ENCODE assay signal across 13 cellular contexts in genomic region chr4:54660145-54660535, GRCh38. TPM values are rescaled to one million over a fixed set of nuclear protein-coding genes. Genes with fewer than 3 reads are reported as not detected.
A peak's percentile ranks its signal among the peaks of the same experiment; 100 is the strongest.
DNase-seq lines count a peak whose midpoint lies in the region; ATAC-seq, FAIRE-seq and TF ChIP-seq lines count a peak whose summit lies in the region.
"Had no signal": no experiment of that assay in that cellular context is flagged by ENCODE, and none has a peak within 500 bp of the region (broad histone marks: within the 10 kb centered on the region; RNA-seq: fewer than 3 reads in every experiment).

No MANE protein-coding gene starts in this region.

- peak overlapping the region in 4 of 7 donors; percentile 5 to 83 (median 49) for H3K4me3 Mint-ChIP-seq in CD8-positive, alpha-beta memory T cell
- peak overlapping the region; percentile 51 for H3K4me3 Mint-ChIP-seq in natural killer cell

- no peak overlapping the region for H3K27ac ChIP-seq in CD8-positive, alpha-beta memory T cell (ENCODE audit: low read depth, low read length)
- no peak overlapping the region for H3K27ac ChIP-seq in HUES64 (ENCODE audit: low read depth, low read length)
- no peak overlapping the region for H3K27ac ChIP-seq in H1 (ENCODE audit: low read depth, low read length)
- H3K27ac ChIP-seq in substantia nigra (ENCODE audit: low read depth, low read length, poor library complexity, severe bottlenecking): no peak overlapping the region
- H3K27ac ChIP-seq in uterus: no peak overlapping the region
- H3K27ac ChIP-seq: Peyer's patch had no signal

- CTCF ChIA-PET in CD8-positive, alpha-beta memory T cell (lab: Charles Lee): no interaction called here
- CTCF ChIA-PET in H1 (lab: Charles Lee; ENCODE audit: partially characterized antibody): interaction anchor here (1.6 to 2.4 kb wide), 2 partner anchors 9 to 17 kb away, joined by 6 to 9 read pairs; no protein-coding TSS in a partner anchor

- H3K18ac ChIP-seq in H1 (ENCODE audit: extremely low read depth, low read length): no peak overlapping the region

- peak overlapping the region; percentile 95 for H3K4me2 ChIP-seq in H1 (ENCODE audit: insufficient read depth in 1 of 2, low read depth in 2 of 2, low read length in 2 of 2)

- peak overlapping the region; percentile 10; the same call in 1 of the 2 replicates for H2BK15ac ChIP-seq in H1 (ENCODE audit: low read length)

- H3K27me3 Mint-ChIP-seq in CD8-positive, alpha-beta memory T cell: peaks cover 27 to 50% of the 10 kb centered on the region in 2 donors
- peaks cover 32 to 54% of the 10 kb centered on the region in 2 donors for H3K27me3 Mint-ChIP-seq in natural killer cell (ENCODE audit: low read depth in 2 of 2)

- no peak overlapping the region for H2BK20ac ChIP-seq in H1 (ENCODE audit: low read length)

- TF ChIP-seq EP300 in H1 (IDR thresholded peaks at IDR 0.05; ENCODE audit: borderline replicate concordance in 1 of 2, low read depth in 2 of 2, low read length in 2 of 2): no peak

- no peak overlapping the region for H4K8ac ChIP-seq in H1 (ENCODE audit: extremely low read depth, insufficient read depth, low read length)

- no peak for ATAC-seq in natural killer cell

- H4K91ac ChIP-seq in H1 (replicated peaks; ENCODE audit: insufficient read length, low read length): no peak overlapping the region

- WGBS in HUES64: 61% methylated on average over 4 of the region's 4 CpGs
- WGBS in H1 (ENCODE audit: extremely low coverage in 1 of 2, insufficient coverage in 1 of 2, insufficient read length in 1 of 2, insufficient replicate concordance in 2 of 2, low coverage in 1 of 2, low lambda C conversion rate in 2 of 2, missing lambda C conversion rate in 1 of 2), 2 experiments: 55% methylated on average over 4 of the region's 4 CpGs; no CpG with 5 or more reads in 1 of the 2 experiments

- H3K4me3 ChIP-seq in CD8-positive, alpha-beta memory T cell (ENCODE audit: low read length): no peak overlapping the region
- H3K4me3 ChIP-seq in HUES64 (ENCODE audit: low read length) (peak overlapping the region; percentile 73), H1 (ENCODE audit: extremely low read depth in 1 of 4, insufficient read depth in 2 of 4, low read depth in 3 of 4, low read length in 4 of 4) (peak overlapping the region in 2 of 4 experiments; percentile 80 to 88; a peak in 3 of 8 replicates), uterus (no peak overlapping the region)

- H3K23me2 ChIP-seq in H1 (ENCODE audit: low read depth, low read length): peaks cover 19% of the 10 kb centered on the region

- peaks cover 6 to 49% of the 10 kb centered on the region in 2 experiments for H3K79me2 ChIP-seq in H1 (ENCODE audit: control insufficient read depth in 1 of 2, insufficient read depth in 2 of 2, low read length in 2 of 2)

- H4K5ac ChIP-seq in H1 (ENCODE audit: insufficient read length, low read depth, low read length): no peak overlapping the region

- H3K56ac ChIP-seq in H1 (replicated peaks; ENCODE audit: insufficient read length, low read depth, low read length): no peak overlapping the region

- H3K79me1 ChIP-seq in H1 (ENCODE audit: low read depth, low read length): no peaks in the 10 kb centered on the region

- no peak overlapping the region for H2AK5ac ChIP-seq in H1 (ENCODE audit: low read depth, low read length)

- no peaks in the 10 kb centered on the region for H3K9me3 ChIP-seq in CD8-positive, alpha-beta memory T cell (ENCODE audit: low read length)
- H3K9me3 ChIP-seq in HUES64 (ENCODE audit: insufficient read depth, low read depth, low read length): no peaks in the 10 kb centered on the region
- no peaks in the 10 kb centered on the region for H3K9me3 ChIP-seq in H1 (ENCODE audit: insufficient read depth in 2 of 2, low read depth in 1 of 2, low read length in 1 of 2)
- no peaks in the 10 kb centered on the region for H3K9me3 ChIP-seq in uterus
- H3K9me3 ChIP-seq: Peyer's patch had no signal

- H2AFZ ChIP-seq in H1 (ENCODE audit: low read length): no peak overlapping the region

- H4K20me1 ChIP-seq in H1 (replicated peaks in 1 of 2; ENCODE audit: control insufficient read depth in 1 of 2, insufficient read depth in 2 of 2, low read length in 2 of 2): peaks cover 12% of the 10 kb centered on the region in 2 experiments

- H2BK12ac ChIP-seq in H1 (ENCODE audit: low read depth, low read length): no peak overlapping the region

- H3K4ac ChIP-seq in H1 (replicated peaks; ENCODE audit: insufficient read length, low read depth, low read length): no peak overlapping the region

- H2BK5ac ChIP-seq in H1 (ENCODE audit: low read depth, low read length): no peak overlapping the region

- peaks cover 0 to 6% (median 0%) of the 10 kb centered on the region in 3 donors for H3K36me3 Mint-ChIP-seq in CD8-positive, alpha-beta memory T cell
- peaks cover 9% of the 10 kb centered on the region for H3K36me3 Mint-ChIP-seq in natural killer cell

- H3K9ac ChIP-seq in HUES64 (ENCODE audit: low read depth, low read length): 0 out of 2 replicates have a peak overlapping the region, but pooled peaks have one; percentile 13
- no peak overlapping the region for H3K9ac ChIP-seq in H1 (replicated peaks in 1 of 4; ENCODE audit: extremely low read depth in 1 of 4, low read depth in 3 of 4, low read length in 3 of 4)

- H3K4me1 ChIP-seq in CD8-positive, alpha-beta memory T cell (ENCODE audit: insufficient read depth, low read length): peaks cover 4% of the 10 kb centered on the region
- peaks cover 25% of the 10 kb centered on the region for H3K4me1 ChIP-seq in HUES64 (ENCODE audit: insufficient read depth, low read length)
- H3K4me1 ChIP-seq in H1 (replicated peaks in 1 of 4; ENCODE audit: control insufficient read depth in 3 of 4, insufficient read depth in 4 of 4, low read length in 3 of 4): peaks cover 6 to 8% (median 7%) of the 10 kb centered on the region in 4 experiments; a peak in 6 of 7 replicates
- no peaks in the 10 kb centered on the region for H3K4me1 ChIP-seq in uterus

- TF ChIP-seq POLR2A in H1 (IDR thresholded peaks at IDR 0.05; ENCODE audit: control extremely low read depth in 1 of 2, low read depth in 2 of 2, low read length in 2 of 2): no peak
- no peak for TF ChIP-seq POLR2A in uterus (IDR thresholded peaks at IDR 0.05)

- POLR2A ChIA-PET in CD8-positive, alpha-beta memory T cell (lab: Charles Lee): no interaction called here
- POLR2A ChIA-PET in H1 (lab: Charles Lee; ENCODE audit: partially characterized antibody): interaction anchor here (2.8 kb wide), 1 partner anchor 9 kb away, joined by 22 read pairs; no protein-coding TSS in a partner anchor

- H2BK120ac ChIP-seq in H1 (replicated peaks; ENCODE audit: low read depth, low read length): no peak overlapping the region

- FAIRE-seq in H1 (lab: Jason Lieb, UNC): no peak
- FAIRE-seq: frontal cortex, HTR-8/SVneo had no signal

- H3K36me3 ChIP-seq in CD8-positive, alpha-beta memory T cell (ENCODE audit: insufficient read depth, low read length): no peaks in the 10 kb centered on the region
- H3K36me3 ChIP-seq in HUES64 (ENCODE audit: insufficient read depth, low read length) (no peaks in the 10 kb centered on the region), H1 (ENCODE audit: control insufficient read depth in 2 of 4, insufficient read depth in 4 of 4, low read length in 3 of 4) (no peaks in the 10 kb centered on the region), uterus (no peaks in the 10 kb centered on the region)
- H3K36me3 ChIP-seq: Peyer's patch had no signal

- H3K27ac Mint-ChIP-seq in CD8-positive, alpha-beta memory T cell: no peak overlapping the region
- H3K27ac Mint-ChIP-seq in natural killer cell: no peak overlapping the region

- no peak overlapping the region for H3K14ac ChIP-seq in H1 (ENCODE audit: insufficient read length)

- TF ChIP-seq RAD21 in H1 (IDR thresholded peaks at IDR 0.05 in 1 of 2, conservative IDR thresholded peaks at IDR 0.05 in 1 of 2; ENCODE audit: low read depth in 2 of 2, low read length in 2 of 2): no peak

- DNase-seq in CD8-positive, alpha-beta memory T cell: no peak
- no peak for DNase-seq in H1 (ENCODE audit: low read depth in 1 of 2, low spot score in 2 of 2)
- no peak for DNase-seq in natural killer cell
- no peak for DNase-seq in substantia nigra (lab: John Stamatoyannopoulos, UW)
- DNase-seq in NOMO-1 (lab: John Stamatoyannopoulos, UW; ENCODE audit: unreplicated experiment in 2 of 2): no peak
- DNase-seq in uterus: no peak
- no peak for DNase-seq in EL
- DNase-seq: NCI-H1092, Peyer's patch, T1000 had no signal

- TF ChIP-seq CTCF in H1 (IDR thresholded peaks at IDR 0.05; ENCODE audit: control extremely low read depth in 1 of 3, insufficient read depth in 1 of 3, low read depth in 1 of 3, low read length in 3 of 3) (no peak), natural killer cell (IDR thresholded peaks at IDR 0.05) (no peak), uterus (IDR thresholded peaks at IDR 0.05) (no peak)

- peaks cover 7% of the 10 kb centered on the region for H3K27me3 ChIP-seq in CD8-positive, alpha-beta memory T cell (ENCODE audit: insufficient read depth, low read length, poor library complexity, severe bottlenecking)
- H3K27me3 ChIP-seq in HUES64 (ENCODE audit: insufficient read depth, low read length) (peaks cover 64% of the 10 kb centered on the region), H1 (replicated peaks in 1 of 4; ENCODE audit: control insufficient read depth in 3 of 4, extremely low read depth in 1 of 4, insufficient read depth in 3 of 4, low read length in 3 of 4) (peaks cover 2 to 32% (median 24%) of the 10 kb centered on the region in 4 experiments), uterus (no peaks in the 10 kb centered on the region)

- no peak overlapping the region for H3K23ac ChIP-seq in H1 (ENCODE audit: insufficient read length)

- intact Hi-C loops in natural killer cell (cut with micrococcal nuclease) (no loop called here), uterus (cut with DNase I; ENCODE audit: low total_unique reads) (no loop called here)

- no peaks in the 10 kb centered on the region for H3K9me3 Mint-ChIP-seq in CD8-positive, alpha-beta memory T cell
- no peaks in the 10 kb centered on the region for H3K9me3 Mint-ChIP-seq in natural killer cell

- H3K4me1 Mint-ChIP-seq in CD8-positive, alpha-beta memory T cell: peaks cover 10 to 23% (median 10%) of the 10 kb centered on the region in 3 donors
- peaks cover 17 to 43% of the 10 kb centered on the region in 2 donors for H3K4me1 Mint-ChIP-seq in natural killer cell

RNA-seq across cellular contexts. Expression of gene KIT, which starts 2.4 kb away (rescaled TPM):
- under 1 TPM; 0.20 to 0.39 TPM for total RNA-seq in CD8-positive, alpha-beta memory T cell
- 0.98 TPM for polyA plus RNA-seq in CD8-positive, alpha-beta memory T cell
- polyA plus RNA-seq in HUES64 (2013, experiment 1 of 2): 12.3 TPM
- polyA plus RNA-seq in HUES64 (2013, experiment 2 of 2): 14.4 TPM
- 24.8 and 27.7 TPM in 2 replicates for total RNA-seq in H1 (2021; fragmentation: NEBNext Ultra II Directional; extraction: Animal tissue kit (Norgen Biotek cat#: 25700))
- polyA plus RNA-seq in H1 (2011; rRNA removed): 10.2 and 14.4 TPM in 2 replicates
- polyA plus RNA-seq in H1 (2011; cell fraction: cytosol; rRNA removed): 15.5 TPM
- polyA plus RNA-seq in H1 (2011; cell fraction: nucleus; rRNA removed): 14.3 TPM
- polyA plus RNA-seq in H1 (2012, experiment 1 of 2): 13.2 to 19.5 TPM (median 15.7 TPM) in 4 replicates
- 0.83 TPM for polyA plus RNA-seq in H1 (2012, experiment 2 of 2)
- polyA plus RNA-seq in H1 (2013, experiment 1 of 2): 27.9 TPM
- 27.5 TPM for polyA plus RNA-seq in H1 (2013, experiment 2 of 2)
- 48.1 and 68.2 TPM in 2 replicates for polyA minus RNA-seq in H1 (2011; rRNA and poly(A)+ RNA removed)
- polyA minus RNA-seq in H1 (2011; cell fraction: cytosol; rRNA and poly(A)+ RNA removed): 23.2 TPM
- 34.8 TPM for polyA minus RNA-seq in H1 (2011; cell fraction: nucleus; rRNA and poly(A)+ RNA removed)
- total RNA-seq in natural killer cell (1 to 10 TPM; 2.0 to 6.6 (median 3.2) TPM), uterus (10 to 100 TPM in 3 of 4 donors, 1 to 10 TPM in 1; 6.4 to 69.9 (median 40.3) TPM)
